In genomic region chr2:98507940-98508689, GRCh38 we compare ENCODE assay signal across 8 cellular contexts.
DNase-seq lines count a peak whose midpoint lies in the region; ATAC-seq and TF ChIP-seq lines count a peak whose summit lies in the region.

No MANE protein-coding gene starts in this region.

- no peak for DNase-seq in H9
- no peak for DNase-seq in T-cell
- DNase-seq in fibroblast of pulmonary artery (ENCODE audit: low read depth): peak; percentile 71
- DNase-seq in posterior vena cava (ENCODE audit: low spot score): peak; percentile 92
- no peak for DNase-seq in stimulated activated CD8-positive, alpha-beta memory T cell treated with anti-CD3 and anti-CD28 coated beads, Interleukin-4, amount 100 ng/mL, for 48 hours
- no peak for DNase-seq in activated CD4-positive, alpha-beta T cell treated with anti-CD3 and anti-CD28 coated beads for 48 hours

- no peak overlapping the region for H4K5ac ChIP-seq in H9 (ENCODE audit: insufficient read length, low read depth, low read length)

- no peak overlapping the region for H2AK5ac ChIP-seq in H9 (ENCODE audit: insufficient read length, low read length)

- no peak overlapping the region for H3T11ph ChIP-seq in H9 (ENCODE audit: low read length)

- WGBS in H9 (ENCODE audit: extremely low coverage, insufficient read length, low lambda C conversion rate): no CpG with 5 or more reads among the region's 12 CpGs

- H3K27me3 Mint-ChIP-seq in H9 (ENCODE audit: low read depth) (no peaks in the 10 kb centered on the region), T-cell (no peaks in the 10 kb centered on the region)

- peak overlapping the region in 2 of 3 experiments; percentile 31 to 91; a peak in 3 of 7 replicates for H3K27ac Mint-ChIP-seq in H9
- peak overlapping the region; percentile 84 to 87 for H3K27ac Mint-ChIP-seq in T-cell

- no peak for TF ChIP-seq CTCF in H9 (conservative IDR thresholded peaks at IDR 0.05)
- TF ChIP-seq CTCF in fibroblast of pulmonary artery (IDR thresholded peaks at IDR 0.05; ENCODE audit: low read length, missing control alignments): no peak

- POLR2A ChIA-PET in T-cell (lab: Charles Lee): no interaction called here

- H3K23ac ChIP-seq in H9 (ENCODE audit: insufficient read length, low read depth, low read length): no peak overlapping the region

- no peaks in the 10 kb centered on the region for H3K9me3 ChIP-seq in H9 (ENCODE audit: control insufficient read depth, low read depth, low read length)

- H3K14ac ChIP-seq in H9 (ENCODE audit: insufficient read depth, low read length): no peak overlapping the region

- H3K4me2 ChIP-seq in H9 (ENCODE audit: insufficient read depth, insufficient read length, low read length): no peak overlapping the region

- peak overlapping the region; percentile 34 for H3K4me3 ChIP-seq in fibroblast of pulmonary artery (replicated peaks; ENCODE audit: low read depth, low read length)

- H2BK5ac ChIP-seq in H9 (ENCODE audit: insufficient read length, low read length): no peak overlapping the region

- ATAC-seq in T-cell (replicated peaks in 1 of 4) (peak in 1 of 4 experiments; percentile 26), GM19035 (IDR thresholded peaks at IDR 0.05; ENCODE audit: unreplicated experiment) (no peak), GM21529 (IDR thresholded peaks at IDR 0.05; ENCODE audit: unreplicated experiment) (no peak)

- H3K18ac ChIP-seq in H9 (ENCODE audit: insufficient read length, low read depth, low read length): no peak overlapping the region

- H3K79me2 ChIP-seq in H9 (ENCODE audit: insufficient read depth, low read length): no peaks in the 10 kb centered on the region; the same call in 1 of the 2 replicates

- no peak overlapping the region for H2BK20ac ChIP-seq in H9 (ENCODE audit: low read depth, low read length, poor library complexity, severe bottlenecking)

- no peak overlapping the region for H4K91ac ChIP-seq in H9 (ENCODE audit: insufficient read length, low read depth, low read length)

- no peaks in the 10 kb centered on the region for H4K20me1 ChIP-seq in H9 (ENCODE audit: control insufficient read depth, insufficient read depth, insufficient read length)

- H3K4me3 Mint-ChIP-seq in H9 (no peak overlapping the region), T-cell (peak overlapping the region; percentile 8 to 63 (median 54))

- no peak overlapping the region for H2BK12ac ChIP-seq in H9 (ENCODE audit: insufficient read length, low read depth, low read length)

- H3K9me3 Mint-ChIP-seq in H9 (no peaks in the 10 kb centered on the region), T-cell (no peaks in the 10 kb centered on the region)

- no peaks in the 10 kb centered on the region for H3K79me1 ChIP-seq in H9 (ENCODE audit: insufficient read depth, low read depth, low read length, poor library complexity, severe bottlenecking)

- intact Hi-C loops in posterior vena cava (cut with DNase I): no loop called here

- H3K56ac ChIP-seq in H9 (ENCODE audit: insufficient read length, low read depth, low read length): no peak overlapping the region

- no peak overlapping the region for H3K27ac ChIP-seq in H9 (ENCODE audit: insufficient read length, low read depth, low read length)

- no peaks in the 10 kb centered on the region for H3K27me3 ChIP-seq in H9 (ENCODE audit: insufficient read depth, low read length)

- H2BK15ac ChIP-seq in H9 (ENCODE audit: low read depth, low read length): no peak overlapping the region

- CTCF ChIA-PET in T-cell (lab: Charles Lee): interaction anchor here in 1 of 2 donors (0.8 kb wide), 1 partner anchor 61 kb away, joined by 3 read pairs; no protein-coding TSS in a partner anchor

- H3K4me1 ChIP-seq in H9 (ENCODE audit: insufficient read depth, low read length): no peaks in the 10 kb centered on the region

- H3K36me3 Mint-ChIP-seq in H9 (ENCODE audit: insufficient read depth in 1 of 3, low read depth in 3 of 3): peaks cover 11 to 22% (median 15%) of the 10 kb centered on the region in 3 experiments
- peaks cover 26% of the 10 kb centered on the region for H3K36me3 Mint-ChIP-seq in T-cell

- H3K23me2 ChIP-seq in H9 (ENCODE audit: insufficient read length, low read depth, low read length, poor library complexity, severe bottlenecking): no peaks in the 10 kb centered on the region

- H2AFZ ChIP-seq in H9 (ENCODE audit: low read length): no peak overlapping the region

- H3K9ac ChIP-seq in H9 (ENCODE audit: extremely low read depth, insufficient read length, low read length): no peak overlapping the region

- no peak overlapping the region for H2BK120ac ChIP-seq in H9 (ENCODE audit: low read depth, low read length, poor library complexity, severe bottlenecking)

- no peak overlapping the region for H4K8ac ChIP-seq in H9 (replicated peaks; ENCODE audit: insufficient read length, low read depth, low read length)

- H3K4ac ChIP-seq in H9 (ENCODE audit: low read depth, low read length): no peak overlapping the region

- H3K4me1 Mint-ChIP-seq in H9 (peaks cover 37 to 42% of the 10 kb centered on the region in 2 experiments), T-cell (peaks cover 93 to 98% (median 97%) of the 10 kb centered on the region in 3 donors)

Comparison
In these comparisons a context has a peak if more than half of its experiments do, and no peak if none do; other contexts are left out.
1. DNase-seq: peak in fibroblast of pulmonary artery (single experiment) and posterior vena cava (single experiment); none in H9 (single experiment), T-cell (0 of 34), stimulated activated CD8-positive, alpha-beta memory T cell treated with anti-CD3 and anti-CD28 coated beads, Interleukin-4, amount 100 ng/mL, for 48 hours (single experiment) and activated CD4-positive, alpha-beta T cell treated with anti-CD3 and anti-CD28 coated beads for 48 hours (single experiment).
2. H3K4me3 Mint-ChIP-seq: peak in T-cell (3 of 3); none in H9 (0 of 2).